Comparison of ENCODE assay signal across 23 cellular contexts in the genomic region with DNA sequence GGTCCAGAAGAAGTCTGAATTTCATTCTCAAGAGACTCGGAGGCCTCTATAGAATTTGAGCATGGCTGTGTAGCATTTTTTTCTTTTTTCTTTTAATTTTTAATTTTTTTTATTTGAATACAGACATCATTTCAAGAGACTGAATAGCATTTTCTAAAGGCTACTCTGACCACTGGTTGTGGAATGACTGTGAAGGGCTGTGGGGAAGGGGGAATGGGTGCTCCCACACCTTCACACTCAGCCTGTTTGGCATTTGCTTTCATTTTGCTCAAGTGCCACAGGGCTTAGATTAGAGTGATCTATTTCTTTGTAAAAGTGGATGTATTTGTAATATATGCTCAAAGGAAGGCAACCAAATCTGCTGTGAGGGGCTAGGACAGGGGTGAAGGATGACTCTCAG.
DNase-seq lines count a peak whose midpoint lies in the region; ATAC-seq lines count a peak whose summit lies in the region.
"Had no signal": no experiment of that assay in that cellular context is flagged by ENCODE, and none has a peak within 500 bp of the region (broad histone marks: within the 10 kb centered on the region; RNA-seq: fewer than 3 reads in every experiment).

No MANE protein-coding gene starts in this region.

- peaks cover 0 to 3% of the 10 kb centered on the region in 2 donors for H3K4me1 Mint-ChIP-seq in stimulated activated naive B cell treated with anti-CD40 and anti-IgM and Interleukin-4, amounts not matched to agents 10 μg/mL and 1 μg/mL and 100 μg/mL, for 72 hours
- H3K4me1 Mint-ChIP-seq: activated naive CD8-positive, alpha-beta T cell treated with anti-CD3 and anti-CD28 coated beads for 36 hours; T-helper 17 cell had no signal

- DNase-seq in stimulated activated naive B cell treated with anti-CD40 and anti-IgM and Interleukin-4, amounts not matched to agents 10 μg/mL and 1 μg/mL and 100 μg/mL, for 72 hours: no peak
- DNase-seq in kidney tubule cell (ENCODE audit: low spot score) (no peak), nucleus accumbens (lab: John Stamatoyannopoulos, UW) (no peak), SIG-M5 (lab: John Stamatoyannopoulos, UW) (no peak)
- DNase-seq: activated CD4-positive, CD25-positive, alpha-beta regulatory T cell; activated CD8-positive, alpha-beta memory T cell treated with anti-CD3 and anti-CD28 coated beads for 24 hours; activated naive CD8-positive, alpha-beta T cell treated with anti-CD3 and anti-CD28 coated beads for 36 hours; activated T-cell treated with anti-CD3 and anti-CD28 coated beads, Interleukin-2, amount 50 U/mL, for 72 hours; body of pancreas; DMS79 treated with DMSO at 0.1 percent for 48 hours; effector memory CD8-positive, alpha-beta T cell; esophagus squamous epithelium; NCI-H1930; SJCRH30; stimulated activated CD4-positive, alpha-beta T cell treated with anti-CD3 and anti-CD28 coated beads, Interleukin-2, amount 100 ng/mL, for 24 hours; T-helper 17 cell had no signal

- peaks cover 0 to 5% of the 10 kb centered on the region in 2 donors for H3K27me3 Mint-ChIP-seq in stimulated activated naive B cell treated with anti-CD40 and anti-IgM and Interleukin-4, amounts not matched to agents 10 μg/mL and 1 μg/mL and 100 μg/mL, for 72 hours
- H3K27me3 Mint-ChIP-seq: activated naive CD8-positive, alpha-beta T cell treated with anti-CD3 and anti-CD28 coated beads for 36 hours; effector memory CD8-positive, alpha-beta T cell; T-helper 17 cell had no signal

- ATAC-seq in GM19023 (IDR thresholded peaks at IDR 0.05; ENCODE audit: unreplicated experiment) (peak; percentile 80), HG02642 (IDR thresholded peaks at IDR 0.05; ENCODE audit: poor library complexity, unreplicated experiment) (peak; percentile 76), HG03378 (IDR thresholded peaks at IDR 0.05; ENCODE audit: unreplicated experiment) (peak; percentile 84)
- ATAC-seq in stimulated activated naive B cell treated with anti-CD40 and anti-IgM and Interleukin-4, amounts not matched to agents 10 μg/mL and 1 μg/mL and 100 μg/mL, for 72 hours (replicated peaks): peak; percentile 29 to 45
- ATAC-seq: activated T-cell treated with anti-CD3 and anti-CD28 coated beads, Interleukin-2, amount 50 U/mL, for 72 hours; body of pancreas; effector memory CD8-positive, alpha-beta T cell; K562; left lobe of liver; T-helper 17 cell had no signal

- peaks cover 0 to 3% of the 10 kb centered on the region in 2 donors for H3K9me3 Mint-ChIP-seq in stimulated activated naive B cell treated with anti-CD40 and anti-IgM and Interleukin-4, amounts not matched to agents 10 μg/mL and 1 μg/mL and 100 μg/mL, for 72 hours
- H3K9me3 Mint-ChIP-seq: stimulated activated naive CD8-positive, alpha-beta T cell treated with anti-CD3 and anti-CD28 coated beads, Interleukin-15, Interleukin-2, amounts not matched to agents 100 ng/mL and 50 ng/mL, for 24 hours had no signal

- peaks cover 0 to 9% of the 10 kb centered on the region in 2 donors for H3K36me3 Mint-ChIP-seq in stimulated activated naive B cell treated with anti-CD40 and anti-IgM and Interleukin-4, amounts not matched to agents 10 μg/mL and 1 μg/mL and 100 μg/mL, for 72 hours
- H3K36me3 Mint-ChIP-seq: activated naive CD8-positive, alpha-beta T cell treated with anti-CD3 and anti-CD28 coated beads for 36 hours had no signal

- H3K4me3 Mint-ChIP-seq in stimulated activated naive B cell treated with anti-CD40 and anti-IgM and Interleukin-4, amounts not matched to agents 10 μg/mL and 1 μg/mL and 100 μg/mL, for 72 hours: no peak overlapping the region
- H3K4me3 Mint-ChIP-seq: activated naive CD8-positive, alpha-beta T cell treated with anti-CD3 and anti-CD28 coated beads for 36 hours; activated T-cell treated with anti-CD3 and anti-CD28 coated beads, Interleukin-2, amount 50 U/mL, for 72 hours; effector memory CD8-positive, alpha-beta T cell; neural crest cell; stimulated activated naive CD8-positive, alpha-beta T cell treated with anti-CD3 and anti-CD28 coated beads, Interleukin-15, Interleukin-2, amounts not matched to agents 100 ng/mL and 50 ng/mL, for 24 hours; T-helper 17 cell had no signal

- H3K27ac Mint-ChIP-seq in stimulated activated naive B cell treated with anti-CD40 and anti-IgM and Interleukin-4, amounts not matched to agents 10 μg/mL and 1 μg/mL and 100 μg/mL, for 72 hours: no peak overlapping the region
- H3K27ac Mint-ChIP-seq: activated naive CD8-positive, alpha-beta T cell treated with anti-CD3 and anti-CD28 coated beads for 36 hours; activated T-cell treated with anti-CD3 and anti-CD28 coated beads, Interleukin-2, amount 50 U/mL, for 72 hours; effector memory CD8-positive, alpha-beta T cell; stimulated activated naive CD8-positive, alpha-beta T cell treated with anti-CD3 and anti-CD28 coated beads, Interleukin-15, Interleukin-2, amounts not matched to agents 100 ng/mL and 50 ng/mL, for 24 hours; T-helper 17 cell had no signal
